Comparison of ENCODE assay signal across 1 cellular context in the genomic region with DNA sequence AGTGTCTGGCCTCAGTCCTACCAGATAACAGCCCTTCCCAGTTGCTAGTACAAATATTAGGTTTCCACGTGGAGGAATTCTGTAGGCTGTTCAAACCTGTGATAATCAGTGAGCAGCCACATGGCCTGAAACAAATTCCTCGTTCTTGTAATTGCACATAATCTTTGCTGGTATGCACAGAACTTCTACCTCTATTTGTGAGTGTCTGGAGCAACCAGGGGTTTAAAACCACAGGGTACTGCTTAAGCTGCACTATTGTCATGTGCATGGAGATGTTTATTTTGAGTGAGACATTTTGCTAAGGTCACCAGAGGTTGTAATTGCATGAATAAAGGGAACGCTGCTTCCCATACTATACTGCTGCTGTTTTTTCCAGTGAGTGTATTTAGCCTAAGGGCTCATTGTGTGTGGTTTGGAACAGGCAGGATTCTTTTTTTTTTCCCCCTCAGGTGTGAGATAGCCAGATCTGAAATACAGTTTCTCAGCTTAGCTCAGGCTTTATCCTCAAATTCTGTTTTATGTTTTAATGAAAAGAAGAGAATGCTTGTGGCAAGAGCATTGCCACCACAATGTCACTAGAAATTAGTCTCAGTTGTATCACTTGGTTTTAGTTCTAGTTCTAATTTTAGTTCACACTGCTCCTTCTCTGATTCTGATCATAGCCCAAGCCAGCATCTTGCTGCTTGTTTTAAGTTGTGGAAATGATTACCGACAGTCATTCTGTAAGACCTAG.
TF ChIP-seq lines count a peak whose summit lies in the region.

No MANE protein-coding gene starts in this region.

TF ChIP-seq in GM23338, 12 proteins besides CTCF, POLR2A, EP300 and RAD21 (continued from another document):
- TF ChIP-seq EZH2 (IDR thresholded peaks at IDR 0.05; ENCODE audit: low read depth, unreplicated experiment) (no peak), CREB1 (CRISPR knock-in tag; IDR thresholded peaks at IDR 0.05; ENCODE audit: low read depth) (no peak), POLR2AphosphoS5 (IDR thresholded peaks at IDR 0.05; ENCODE audit: low read depth) (no peak), STAT1 (IDR thresholded peaks at IDR 0.05; ENCODE audit: unreplicated experiment) (no peak), JUNB (IDR thresholded peaks at IDR 0.05; ENCODE audit: unreplicated experiment) (no peak)
- TF ChIP-seq, protein P1, sequence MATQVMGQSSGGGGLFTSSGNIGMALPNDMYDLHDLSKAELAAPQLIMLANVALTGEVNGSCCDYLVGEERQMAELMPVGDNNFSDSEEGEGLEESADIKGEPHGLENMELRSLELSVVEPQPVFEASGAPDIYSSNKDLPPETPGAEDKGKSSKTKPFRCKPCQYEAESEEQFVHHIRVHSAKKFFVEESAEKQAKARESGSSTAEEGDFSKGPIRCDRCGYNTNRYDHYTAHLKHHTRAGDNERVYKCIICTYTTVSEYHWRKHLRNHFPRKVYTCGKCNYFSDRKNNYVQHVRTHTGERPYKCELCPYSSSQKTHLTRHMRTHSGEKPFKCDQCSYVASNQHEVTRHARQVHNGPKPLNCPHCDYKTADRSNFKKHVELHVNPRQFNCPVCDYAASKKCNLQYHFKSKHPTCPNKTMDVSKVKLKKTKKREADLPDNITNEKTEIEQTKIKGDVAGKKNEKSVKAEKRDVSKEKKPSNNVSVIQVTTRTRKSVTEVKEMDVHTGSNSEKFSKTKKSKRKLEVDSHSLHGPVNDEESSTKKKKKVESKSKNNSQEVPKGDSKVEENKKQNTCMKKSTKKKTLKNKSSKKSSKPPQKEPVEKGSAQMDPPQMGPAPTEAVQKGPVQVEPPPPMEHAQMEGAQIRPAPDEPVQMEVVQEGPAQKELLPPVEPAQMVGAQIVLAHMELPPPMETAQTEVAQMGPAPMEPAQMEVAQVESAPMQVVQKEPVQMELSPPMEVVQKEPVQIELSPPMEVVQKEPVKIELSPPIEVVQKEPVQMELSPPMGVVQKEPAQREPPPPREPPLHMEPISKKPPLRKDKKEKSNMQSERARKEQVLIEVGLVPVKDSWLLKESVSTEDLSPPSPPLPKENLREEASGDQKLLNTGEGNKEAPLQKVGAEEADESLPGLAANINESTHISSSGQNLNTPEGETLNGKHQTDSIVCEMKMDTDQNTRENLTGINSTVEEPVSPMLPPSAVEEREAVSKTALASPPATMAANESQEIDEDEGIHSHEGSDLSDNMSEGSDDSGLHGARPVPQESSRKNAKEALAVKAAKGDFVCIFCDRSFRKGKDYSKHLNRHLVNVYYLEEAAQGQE (IDR thresholded peaks at IDR 0.05; ENCODE audit: unreplicated experiment): no peak
- TF ChIP-seq, protein P2, sequence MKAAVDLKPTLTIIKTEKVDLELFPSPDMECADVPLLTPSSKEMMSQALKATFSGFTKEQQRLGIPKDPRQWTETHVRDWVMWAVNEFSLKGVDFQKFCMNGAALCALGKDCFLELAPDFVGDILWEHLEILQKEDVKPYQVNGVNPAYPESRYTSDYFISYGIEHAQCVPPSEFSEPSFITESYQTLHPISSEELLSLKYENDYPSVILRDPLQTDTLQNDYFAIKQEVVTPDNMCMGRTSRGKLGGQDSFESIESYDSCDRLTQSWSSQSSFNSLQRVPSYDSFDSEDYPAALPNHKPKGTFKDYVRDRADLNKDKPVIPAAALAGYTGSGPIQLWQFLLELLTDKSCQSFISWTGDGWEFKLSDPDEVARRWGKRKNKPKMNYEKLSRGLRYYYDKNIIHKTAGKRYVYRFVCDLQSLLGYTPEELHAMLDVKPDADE (IDR thresholded peaks at IDR 0.05): no peak
TF ChIP-seq in GM23338: peak in this region for 0.
